8 cellular contexts compared by ENCODE assay signal in the genomic region with DNA sequence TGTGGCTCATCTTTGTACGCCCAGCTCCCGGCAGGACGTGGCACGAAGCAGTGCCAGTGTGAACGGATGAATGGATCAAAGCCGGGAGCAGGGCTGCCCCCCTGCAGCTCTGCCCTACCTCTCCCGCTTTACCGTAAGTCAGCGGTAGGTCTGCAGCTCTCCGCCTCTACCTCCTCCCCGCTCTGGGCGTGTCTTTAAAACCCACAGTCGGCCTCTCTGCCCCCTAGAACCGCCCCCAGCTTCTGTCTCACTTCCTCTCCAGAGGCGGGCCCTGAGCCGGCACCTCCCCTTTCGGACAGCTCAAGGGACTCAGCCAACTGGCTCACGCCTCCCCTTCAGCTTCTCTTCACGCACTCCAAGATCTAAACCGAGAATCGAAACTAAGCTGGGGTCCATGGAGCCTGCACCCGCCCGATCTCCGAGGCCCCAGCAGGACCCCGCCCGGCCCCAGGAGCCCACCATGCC. TPM values are rescaled to one million over a fixed set of nuclear protein-coding genes. Genes with fewer than 3 reads are reported as not detected.
DNase-seq lines count a peak whose midpoint lies in the region; ATAC-seq and TF ChIP-seq lines count a peak whose summit lies in the region.

A gene with protein sequence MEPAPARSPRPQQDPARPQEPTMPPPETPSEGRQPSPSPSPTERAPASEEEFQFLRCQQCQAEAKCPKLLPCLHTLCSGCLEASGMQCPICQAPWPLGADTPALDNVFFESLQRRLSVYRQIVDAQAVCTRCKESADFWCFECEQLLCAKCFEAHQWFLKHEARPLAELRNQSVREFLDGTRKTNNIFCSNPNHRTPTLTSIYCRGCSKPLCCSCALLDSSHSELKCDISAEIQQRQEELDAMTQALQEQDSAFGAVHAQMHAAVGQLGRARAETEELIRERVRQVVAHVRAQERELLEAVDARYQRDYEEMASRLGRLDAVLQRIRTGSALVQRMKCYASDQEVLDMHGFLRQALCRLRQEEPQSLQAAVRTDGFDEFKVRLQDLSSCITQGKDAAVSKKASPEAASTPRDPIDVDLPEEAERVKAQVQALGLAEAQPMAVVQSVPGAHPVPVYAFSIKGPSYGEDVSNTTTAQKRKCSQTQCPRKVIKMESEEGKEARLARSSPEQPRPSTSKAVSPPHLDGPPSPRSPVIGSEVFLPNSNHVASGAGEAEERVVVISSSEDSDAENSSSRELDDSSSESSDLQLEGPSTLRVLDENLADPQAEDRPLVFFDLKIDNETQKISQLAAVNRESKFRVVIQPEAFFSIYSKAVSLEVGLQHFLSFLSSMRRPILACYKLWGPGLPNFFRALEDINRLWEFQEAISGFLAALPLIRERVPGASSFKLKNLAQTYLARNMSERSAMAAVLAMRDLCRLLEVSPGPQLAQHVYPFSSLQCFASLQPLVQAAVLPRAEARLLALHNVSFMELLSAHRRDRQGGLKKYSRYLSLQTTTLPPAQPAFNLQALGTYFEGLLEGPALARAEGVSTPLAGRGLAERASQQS (plus strand): TSS at position 298 of the 465 bp plus-strand sequence. CDS start 97 bp downstream, at position 395.

- no peaks in the 10 kb centered on the region for H3K36me3 ChIP-seq in colonic mucosa

- no peaks in the 10 kb centered on the region for H3K9me3 ChIP-seq in colonic mucosa

- peak; percentile 92 to 95 for DNase-seq in AML-193 (lab: John Stamatoyannopoulos, UW)
- DNase-seq in GM19238 (ENCODE audit: insufficient read length, low spot score) = peak; percentile 97
- DNase-seq in NCI-H524 treated with DMSO at 0.1 percent for 48 hours (lab: John Stamatoyannopoulos, UW) = peak; percentile 79
- peak; percentile 97 for DNase-seq in activated CD4-positive, alpha-beta T cell treated with anti-CD3 and anti-CD28 coated beads for 48 hours
- peak; percentile 98 for DNase-seq in colonic mucosa
- DNase-seq in stimulated activated CD4-positive, alpha-beta T cell treated with anti-CD3 and anti-CD28 coated beads, Interleukin-1b, Interleukin-23, amount 100 ng/mL, for 4 hours (ENCODE audit: low read depth in 2 of 2) = peak; percentile 85 to 87

- peak within 1 kb of the TSS; percentile 81 to 93 for H3K9ac ChIP-seq in colonic mucosa (ENCODE audit: low read depth in 2 of 2, low read length in 2 of 2)

- no peaks in the 10 kb centered on the region for H3K27me3 ChIP-seq in colonic mucosa
- no peaks in the 10 kb centered on the region for H3K27me3 ChIP-seq in layer of hippocampus (ENCODE audit: control insufficient read depth, insufficient read depth, low read length)

- intact Hi-C loops in colonic mucosa (cut with DNase I) = no loop called here

- TF ChIP-seq CTCF in colonic mucosa (IDR thresholded peaks at IDR 0.05) = no peak

- H3K27ac ChIP-seq in colonic mucosa (peak within 1 kb of the TSS; percentile 81), layer of hippocampus (ENCODE audit: low read depth, low read length) (peak within 1 kb of the TSS; percentile 86)

- peak within 1 kb of the TSS; percentile 68 for H3K4me3 ChIP-seq in colonic mucosa

- peak; percentile 69 for ATAC-seq in HG03442 (IDR thresholded peaks at IDR 0.05; ENCODE audit: unreplicated experiment)

- peaks cover 16% of the 10 kb centered on the region for H3K4me1 ChIP-seq in colonic mucosa

RNA-seq across cellular contexts. Expression of the gene that starts here (rescaled TPM):
- 10 to 100 TPM; 27.0 to 31.3 TPM for total RNA-seq in colonic mucosa

Comparison
In these comparisons a context has a peak if more than half of its experiments do, and no peak if none do; other contexts are left out.
1. Peak in every context shown above with its lines: DNase-seq, ATAC-seq, H3K4me3 ChIP-seq and H3K27ac ChIP-seq.